Comparison of ENCODE assay signal across 33 cellular contexts in the genomic region with DNA sequence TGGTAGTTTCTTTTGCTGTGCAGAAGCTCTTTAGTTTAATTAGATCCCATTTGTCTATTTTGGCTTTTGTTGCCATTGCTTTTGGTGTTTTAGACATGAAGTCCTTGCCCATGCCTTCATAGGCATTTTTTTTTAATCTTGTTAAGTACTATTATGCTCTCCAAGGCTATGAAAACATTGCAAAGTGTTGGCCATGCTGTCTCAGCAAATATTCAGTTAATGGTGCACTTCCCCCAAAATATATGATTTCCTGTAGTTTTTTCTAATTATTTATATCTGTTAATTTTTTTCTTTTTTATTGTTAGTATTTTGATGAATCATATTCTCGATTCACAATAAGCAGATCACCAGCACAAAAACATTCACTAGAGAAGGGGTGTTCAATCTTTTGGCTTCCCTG.
"Had no signal": no experiment of that assay in that cellular context is flagged by ENCODE, and none has a peak within 500 bp of the region (broad histone marks: within the 10 kb centered on the region; RNA-seq: fewer than 3 reads in every experiment).

No MANE protein-coding gene starts in this region.

- H3K27me3 ChIP-seq: adrenal gland, ascending aorta, body of pancreas, brain microvascular endothelial cell, breast epithelium, cardiac muscle cell had no signal

- H3K9me3 ChIP-seq: adrenal gland, ascending aorta, body of pancreas, breast epithelium had no signal

- H3K4me1 ChIP-seq: adrenal gland, ascending aorta, breast epithelium had no signal

- H3K27ac ChIP-seq: adrenal gland, ascending aorta, body of pancreas, brain microvascular endothelial cell, breast epithelium, cardiac muscle cell had no signal

- FAIRE-seq: astrocyte, bronchial epithelial cell had no signal

- H3K4me3 ChIP-seq: adrenal gland, ascending aorta, body of pancreas, breast epithelium, cardiac muscle cell had no signal

- DNase-seq: activated effector memory CD4-positive, alpha-beta T cell treated with anti-CD3 and anti-CD28 coated beads, Interleukin-2, amount 50 U/mL, for 16 hours; activated effector memory CD4-positive, alpha-beta T cell treated with Interleukin-2 at 50 U/mL for 16 hours; activated gamma-delta T cell; activated gamma-delta T cell treated with Interleukin-2 at 50 U/mL for 16 hours; activated naive CD4-positive, alpha-beta T cell; activated naive CD4-positive, alpha-beta T cell treated with anti-CD3 and anti-CD28 coated beads for 36 hours; activated naive CD4-positive, alpha-beta T cell treated with anti-CD3 and anti-CD28 coated beads, Interleukin-2, amount 10 ng/mL, durations not matched to agents 7 days and 5 days; activated naive CD4-positive, alpha-beta T cell treated with anti-CD3 and anti-CD28 coated beads, Interleukin-2, amount 50 U/mL, for 16 hours; activated naive CD4-positive, alpha-beta T cell treated with Interleukin-2 at 50 U/mL for 16 hours; activated naive CD8-positive, alpha-beta T cell treated with anti-CD3 and anti-CD28 coated beads for 36 hours; activated naive CD8-positive, alpha-beta T cell treated with anti-CD3 and anti-CD28 coated beads, Interleukin-2, amount 10 ng/mL, durations not matched to agents 7 days and 5 days; activated naive CD8-positive, alpha-beta T cell treated with anti-CD3 and anti-CD28 coated beads, Interleukin-2, amount 50 U/mL, for 24 hours; activated T-cell treated with anti-CD3 and anti-CD28 coated beads, Interleukin-2, amount 50 U/mL, for 24 hours; activated T-cell treated with anti-CD3 and anti-CD28 coated beads, Interleukin-2, amount 50 U/mL, for 4 hours; activated T-cell treated with anti-CD3 and anti-CD28 coated beads, Interleukin-2, amount 50 U/mL, for 48 hours; activated T-cell treated with anti-CD3 and anti-CD28 coated beads, Interleukin-2, amount 50 U/mL, for 72 hours; adrenal gland; amniotic stem cell; amygdala; anterior cingulate cortex; aorta; body of pancreas; brain microvascular endothelial cell; caudate nucleus; central memory CD4-positive, alpha-beta T cell; cerebellar nuclear complex had no signal

- H3K36me3 ChIP-seq: adrenal gland, ascending aorta, brain microvascular endothelial cell, breast epithelium, cardiac muscle cell had no signal

- ATAC-seq: activated naive CD4-positive, alpha-beta T cell treated with anti-CD3 and anti-CD28 coated beads, Interleukin-2, amount 50 U/mL, for 72 hours; activated naive CD8-positive, alpha-beta T cell treated with anti-CD3 and anti-CD28 coated beads, Interleukin-2, amount 50 U/mL, for 24 hours; activated T-cell treated with anti-CD3 and anti-CD28 coated beads, Interleukin-2, amount 50 U/mL, for 4 hours; activated T-cell treated with anti-CD3 and anti-CD28 coated beads, Interleukin-2, amount 50 U/mL, for 72 hours; activated T-helper 17 cell treated with anti-CD3 and anti-CD28 coated beads, Interleukin-2, amount 50 U/mL, for 72 hours; body of pancreas had no signal
